8 cellular contexts compared by ENCODE assay signal in genomic region chr5:172770675-172771438, GRCh38. TPM values are rescaled to one million over a fixed set of nuclear protein-coding genes. Genes with fewer than 3 reads are reported as not detected.
DNase-seq lines count a peak whose midpoint lies in the region; ATAC-seq and TF ChIP-seq lines count a peak whose summit lies in the region.

Gene DUSP1 (minus strand): TSS chr5:172771195. CDS start chr5:172770952, 243 bp downstream.

- H3K18ac ChIP-seq in trophoblast cell (ENCODE audit: low read length): peak within 1 kb of the TSS; percentile 99

- peak within 1 kb of the TSS; percentile 94 for H3K4ac ChIP-seq in trophoblast cell (ENCODE audit: low read depth, low read length)

- H2AK5ac ChIP-seq in trophoblast cell (ENCODE audit: low read length): peak within 1 kb of the TSS; percentile 93

- H3K4me3 ChIP-seq in adipocyte (ENCODE audit: low read length) (peak within 1 kb of the TSS; percentile 96), trophoblast cell (ENCODE audit: low read depth, low read length) (peak within 1 kb of the TSS; percentile 82), tibial artery (peak within 1 kb of the TSS; percentile 78 to 80)

- TF ChIP-seq CTCF in GM12872 (IDR thresholded peaks at IDR 0.05; ENCODE audit: insufficient read depth, low read depth, low read length): peak; percentile 53
- peak; percentile 28 to 60 for TF ChIP-seq CTCF in tibial artery (IDR thresholded peaks at IDR 0.05)

- peak within 1 kb of the TSS; percentile 89 for H2AFZ ChIP-seq in trophoblast cell (ENCODE audit: insufficient read depth, low read length, poor library complexity)

- intact Hi-C loops in Right ventricle myocardium superior (cut with DNase I) (loop anchor here (2.0 to 10.0 kb wide), 2 partner anchors 52 to 134 kb away; no protein-coding TSS in a partner anchor), tibial artery (cut with DNase I; ENCODE audit: low total_unique reads) (loop anchor here (2.0 kb wide), 2 partner anchors 54 to 98 kb away; no protein-coding TSS in a partner anchor)

- peak within 1 kb of the TSS; percentile 97 for H4K91ac ChIP-seq in trophoblast cell (ENCODE audit: low read depth, low read length)

- H3K27ac ChIP-seq in trophoblast cell (ENCODE audit: low read depth, low read length) (peak within 1 kb of the TSS; percentile 74), tibial artery (peak within 1 kb of the TSS; percentile 96 to 98)

- H3K9me3 ChIP-seq in adipocyte (ENCODE audit: control insufficient read depth, low read length): no peaks in the 10 kb centered on the region
- H3K9me3 ChIP-seq in trophoblast cell (ENCODE audit: insufficient read depth, low read depth, low read length): no peaks in the 10 kb centered on the region
- H3K9me3 ChIP-seq in tibial artery: no peaks in the 10 kb centered on the region

- WGBS in trophoblast cell (ENCODE audit: extremely low coverage, insufficient coverage, insufficient read length): no CpG with 5 or more reads among the region's 89 CpGs

- H3K4me2 ChIP-seq in trophoblast cell (ENCODE audit: low read length): peak within 1 kb of the TSS; percentile 87

- peaks cover 51% of the 10 kb centered on the region for H3K4me1 ChIP-seq in adipocyte (ENCODE audit: control insufficient read depth, insufficient read depth, low read length)
- H3K4me1 ChIP-seq in trophoblast cell (ENCODE audit: control insufficient read depth in 1 of 2, insufficient read depth in 2 of 2, low read length in 2 of 2): peaks cover 13 to 18% of the 10 kb centered on the region in 2 experiments
- peaks cover 8 to 47% (median 28%) of the 10 kb centered on the region in 4 donors for H3K4me1 ChIP-seq in tibial artery

- H3K23ac ChIP-seq in trophoblast cell (ENCODE audit: low read length): no peak within 1 kb of the TSS

- peak within 1 kb of the TSS; percentile 67 for H2BK12ac ChIP-seq in trophoblast cell (ENCODE audit: low read length)

- H2BK5ac ChIP-seq in trophoblast cell (ENCODE audit: low read depth, low read length, poor library complexity): peak within 1 kb of the TSS; percentile 92

- peak; percentile 58 for ATAC-seq in HG02642 (IDR thresholded peaks at IDR 0.05; ENCODE audit: poor library complexity, unreplicated experiment)
- peak; percentile 73 for ATAC-seq in Right ventricle myocardium superior (ENCODE audit: poor library complexity)

- peaks cover 10% of the 10 kb centered on the region for H3K79me2 ChIP-seq in trophoblast cell (ENCODE audit: control insufficient read depth, insufficient read depth, low read length, poor library complexity)

- H2BK120ac ChIP-seq in trophoblast cell (ENCODE audit: insufficient read depth, low read length, poor library complexity): peak within 1 kb of the TSS; percentile 97

- DNase-seq in NCI-H128 (lab: John Stamatoyannopoulos, UW; ENCODE audit: unreplicated experiment) (peak; percentile 65), SW 1271 (lab: John Stamatoyannopoulos, UW) (peak; percentile 89 to 97), adipocyte (ENCODE audit: low read depth) (peak; percentile 99), Right ventricle myocardium superior (peak; percentile 100), trophoblast cell (peak; percentile 96 to 99), tibial artery (peak; percentile 100)

- H3K27me3 ChIP-seq in adipocyte (replicated peaks; ENCODE audit: control insufficient read depth, insufficient read depth, low read length) (no peaks in the 10 kb centered on the region), trophoblast cell (ENCODE audit: insufficient read depth, low read length) (no peaks in the 10 kb centered on the region), tibial artery (no peaks in the 10 kb centered on the region)

- H3K79me1 ChIP-seq in trophoblast cell (ENCODE audit: low read length): peaks cover 19% of the 10 kb centered on the region

- H4K8ac ChIP-seq in trophoblast cell (ENCODE audit: low read depth, low read length): peak within 1 kb of the TSS; percentile 92

- peak within 1 kb of the TSS; percentile 94 for H4K12ac ChIP-seq in trophoblast cell (ENCODE audit: low read depth, low read length)

- H3K36me3 ChIP-seq in adipocyte (ENCODE audit: control insufficient read depth, insufficient read depth, low read length, severe bottlenecking) (peaks cover 34% of the 10 kb centered on the region), trophoblast cell (ENCODE audit: control insufficient read depth in 1 of 2, insufficient read depth in 2 of 2, low read length in 2 of 2) (peaks cover 10 to 16% of the 10 kb centered on the region in 2 experiments), tibial artery (peaks cover 33 to 38% (median 35%) of the 10 kb centered on the region in 3 donors)

- H3K9ac ChIP-seq in adipocyte (ENCODE audit: low read length) (peak within 1 kb of the TSS; percentile 98), trophoblast cell (ENCODE audit: low read length) (peak within 1 kb of the TSS; percentile 96)

- H3K14ac ChIP-seq in trophoblast cell (ENCODE audit: low read length): peak within 1 kb of the TSS; percentile 99

RNA-seq across cellular contexts. Expression of gene DUSP1, which starts in this region (rescaled TPM):
- total RNA-seq in Right ventricle myocardium superior: 122 TPM
- polyA plus RNA-seq in trophoblast cell (2013): 12.0 and 12.4 TPM in 2 replicates

Comparison
In these comparisons a context has a peak if more than half of its experiments do, and no peak if none do; other contexts are left out.
1. Peak in every context shown above with its lines: DNase-seq, ATAC-seq, H3K4me3 ChIP-seq and H3K27ac ChIP-seq.